ENCODE assay signal across 14 cellular contexts in the genomic region with DNA sequence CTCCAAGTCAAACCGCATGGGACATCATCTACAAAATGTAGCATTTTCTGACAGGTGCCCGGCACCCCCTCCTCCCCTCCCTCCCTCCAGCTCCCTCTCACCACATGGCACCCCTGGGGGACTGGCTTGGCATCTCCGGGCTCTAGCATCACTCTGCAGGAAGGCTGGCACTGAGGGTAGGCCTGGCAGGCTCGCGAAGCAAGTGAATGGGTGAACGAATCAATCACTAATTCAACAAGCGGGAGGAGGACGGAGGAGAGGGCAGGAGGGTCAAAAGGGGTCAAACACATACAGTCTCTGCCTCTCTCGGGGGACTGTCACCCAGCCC.
A peak's percentile ranks its signal among the peaks of the same experiment; 100 is the strongest.
DNase-seq lines count a peak whose midpoint lies in the region; ATAC-seq and TF ChIP-seq lines count a peak whose summit lies in the region.
"Had no signal": no experiment of that assay in that cellular context is flagged by ENCODE, and none has a peak within 500 bp of the region (broad histone marks: within the 10 kb centered on the region; RNA-seq: fewer than 3 reads in every experiment).

No MANE protein-coding gene starts in this region.

- H2AFZ ChIP-seq in DND-41 (ENCODE audit: low read depth, low read length), result no peak overlapping the region

- no peaks in the 10 kb centered on the region for H3K36me3 ChIP-seq in DND-41 (ENCODE audit: insufficient read depth, low read length)
- H3K36me3 ChIP-seq in WERI-Rb-1, result peaks cover 10% of the 10 kb centered on the region
- H3K36me3 ChIP-seq in skeletal muscle tissue (ENCODE audit: control insufficient read depth in 3 of 3, insufficient read depth in 3 of 3, low read length in 3 of 3), result no peaks in the 10 kb centered on the region
- H3K36me3 ChIP-seq: BE2C had no signal

- no peak for DNase-seq in DND-41
- no peak for DNase-seq in WERI-Rb-1
- no peak for DNase-seq in NCI-H748 (lab: John Stamatoyannopoulos, UW; ENCODE audit: unreplicated experiment)
- no peak for DNase-seq in NCI-H345 treated with DMSO at 0.1 percent for 48 hours (lab: John Stamatoyannopoulos, UW; ENCODE audit: unreplicated experiment)
- DNase-seq: BE2C, Kasumi-1, NCI-H1105 treated with DMSO at 0.1 percent for 48 hours, NCI-H187, NCI-H446, NCI-H774, SIG-M5 had no signal

- peaks cover 26% of the 10 kb centered on the region for H3K4me1 ChIP-seq in DND-41 (ENCODE audit: insufficient read depth, low read length)
- peaks cover 34 to 58% (median 50%) of the 10 kb centered on the region in 3 donors for H3K4me1 ChIP-seq in skeletal muscle tissue (ENCODE audit: control insufficient read depth in 3 of 3, insufficient read depth in 3 of 3, low read length in 3 of 3)
- H3K4me1 ChIP-seq: BE2C had no signal

- peak overlapping the region; percentile 53; the same call in 1 of the 2 replicates for H3K27ac ChIP-seq in DND-41 (ENCODE audit: low read length)
- peak overlapping the region; percentile 96 for H3K27ac ChIP-seq in WERI-Rb-1
- H3K27ac ChIP-seq in layer of hippocampus (ENCODE audit: low read depth, low read length), result peak overlapping the region; percentile 63
- H3K27ac ChIP-seq in skeletal muscle tissue (ENCODE audit: low read depth, low read length), result peak overlapping the region; percentile 85

- H3K4me3 ChIP-seq in DND-41 (ENCODE audit: low read depth in 1 of 2, low read length in 2 of 2) (no peak overlapping the region), WERI-Rb-1 (ENCODE audit: low read depth, low read length) (no peak overlapping the region), skeletal muscle tissue (ENCODE audit: low read length in 3 of 3) (no peak overlapping the region)

- H3K9me3 ChIP-seq in DND-41 (ENCODE audit: insufficient read depth, low read length, severe bottlenecking) (no peaks in the 10 kb centered on the region), WERI-Rb-1 (ENCODE audit: severe bottlenecking) (peaks cover 3% of the 10 kb centered on the region), skeletal muscle tissue (ENCODE audit: control insufficient read depth in 3 of 3, low read length in 3 of 3) (no peaks in the 10 kb centered on the region)
- H3K9me3 ChIP-seq: BE2C had no signal

- ATAC-seq in DND-41 (ENCODE audit: insufficient read depth, low read depth) (no peak), HG03135 (IDR thresholded peaks at IDR 0.05; ENCODE audit: unreplicated experiment) (no peak)

- H4K20me1 ChIP-seq in DND-41 (ENCODE audit: insufficient read depth, low read length), result no peaks in the 10 kb centered on the region

- H3K4me2 ChIP-seq in DND-41 (ENCODE audit: insufficient read depth, low read length), result no peak overlapping the region

- no peak for TF ChIP-seq CTCF in DND-41 (IDR thresholded peaks at IDR 0.05; ENCODE audit: borderline replicate concordance, extremely low read depth, low read length, poor library complexity, severe bottlenecking)
- no peak for TF ChIP-seq CTCF in WERI-Rb-1 (IDR thresholded peaks at IDR 0.05; ENCODE audit: low read depth, low read length)

- H3K9ac ChIP-seq in DND-41 (ENCODE audit: low read depth, low read length) (no peak overlapping the region), skeletal muscle tissue (ENCODE audit: low read depth in 1 of 3, low read length in 3 of 3) (peak overlapping the region; percentile 56 to 80 (median 79))

- H3K27me3 ChIP-seq in DND-41 (ENCODE audit: insufficient read depth, low read length, poor library complexity) (no peaks in the 10 kb centered on the region), WERI-Rb-1 (ENCODE audit: insufficient read depth, low read depth, severe bottlenecking) (no peaks in the 10 kb centered on the region), layer of hippocampus (ENCODE audit: control insufficient read depth, insufficient read depth, low read length) (no peaks in the 10 kb centered on the region), skeletal muscle tissue (ENCODE audit: control insufficient read depth in 3 of 3, insufficient read depth in 3 of 3, low read length in 3 of 3) (peaks cover 0 to 3% (median 0%) of the 10 kb centered on the region in 3 donors)
- H3K27me3 ChIP-seq: BE2C had no signal

- H3K79me2 ChIP-seq in DND-41 (ENCODE audit: insufficient read depth, low read length), result no peaks in the 10 kb centered on the region
